Comparison of ENCODE assay signal across 15 cellular contexts in the genomic region with DNA sequence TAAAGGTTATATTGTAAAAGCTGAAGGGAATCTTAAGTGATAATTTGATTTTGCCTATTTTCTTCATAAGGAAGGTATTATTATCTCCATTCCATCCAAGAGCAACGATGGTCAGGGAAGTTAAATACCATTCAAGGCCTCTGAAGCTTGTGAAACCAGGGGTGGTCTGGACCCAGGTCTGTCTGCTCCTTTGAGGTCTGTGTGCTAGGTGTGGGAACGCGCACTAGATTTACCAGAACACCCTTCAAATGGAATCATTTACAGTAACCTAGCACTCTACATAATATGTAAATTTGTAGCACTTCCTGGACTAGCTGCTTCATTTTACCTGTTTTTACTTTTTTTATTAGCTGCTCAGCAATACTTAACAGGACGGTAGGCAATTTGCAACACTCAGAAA.
"Had no signal": no experiment of that assay in that cellular context is flagged by ENCODE, and none has a peak within 500 bp of the region (broad histone marks: within the 10 kb centered on the region; RNA-seq: fewer than 3 reads in every experiment).

No MANE protein-coding gene starts in this region.

- H3K4me3 Mint-ChIP-seq: nephron progenitor cell; stimulated activated naive CD8-positive, alpha-beta T cell treated with anti-CD3 and anti-CD28 coated beads, Interleukin-15, Interleukin-2, amounts not matched to agents 100 ng/mL and 50 ng/mL, for 24 hours; WTC11 had no signal

- H3K9me3 ChIP-seq: left ventricle myocardium inferior, suprapubic skin had no signal

- H3K27ac Mint-ChIP-seq: nephron progenitor cell; stimulated activated naive CD8-positive, alpha-beta T cell treated with anti-CD3 and anti-CD28 coated beads, Interleukin-15, Interleukin-2, amounts not matched to agents 100 ng/mL and 50 ng/mL, for 24 hours; WTC11 had no signal

- H3K36me3 Mint-ChIP-seq: activated naive CD8-positive, alpha-beta T cell had no signal

- H3K4me3 ChIP-seq: esophagus squamous epithelium, left ventricle myocardium inferior, suprapubic skin had no signal

- H3K36me3 ChIP-seq: esophagus squamous epithelium, left ventricle myocardium inferior, suprapubic skin had no signal

- ATAC-seq: right cardiac atrium, WTC11 had no signal

- H3K9me3 Mint-ChIP-seq: nephron progenitor cell had no signal

- H3K27ac ChIP-seq: esophagus squamous epithelium, left ventricle myocardium inferior, suprapubic skin had no signal

- H3K27me3 ChIP-seq: esophagus squamous epithelium, suprapubic skin had no signal

- DNase-seq: activated CD4-positive, alpha-beta T cell treated with anti-CD3 and anti-CD28 coated beads for 4 hours; activated T-cell treated with anti-CD3 and anti-CD28 coated beads for 4 hours; amniotic stem cell; esophagus squamous epithelium; glutamatergic neuron; hypothalamus; left ventricle myocardium inferior; nephron progenitor cell; occipital lobe; right cardiac atrium; trophoblast cell had no signal

- H3K27me3 Mint-ChIP-seq: activated naive CD8-positive, alpha-beta T cell; stimulated activated naive CD8-positive, alpha-beta T cell treated with anti-CD3 and anti-CD28 coated beads, Interleukin-15, Interleukin-2, amounts not matched to agents 100 ng/mL and 50 ng/mL, for 24 hours had no signal
